ENCODE assay signal across 9 cellular contexts in the genomic region with DNA sequence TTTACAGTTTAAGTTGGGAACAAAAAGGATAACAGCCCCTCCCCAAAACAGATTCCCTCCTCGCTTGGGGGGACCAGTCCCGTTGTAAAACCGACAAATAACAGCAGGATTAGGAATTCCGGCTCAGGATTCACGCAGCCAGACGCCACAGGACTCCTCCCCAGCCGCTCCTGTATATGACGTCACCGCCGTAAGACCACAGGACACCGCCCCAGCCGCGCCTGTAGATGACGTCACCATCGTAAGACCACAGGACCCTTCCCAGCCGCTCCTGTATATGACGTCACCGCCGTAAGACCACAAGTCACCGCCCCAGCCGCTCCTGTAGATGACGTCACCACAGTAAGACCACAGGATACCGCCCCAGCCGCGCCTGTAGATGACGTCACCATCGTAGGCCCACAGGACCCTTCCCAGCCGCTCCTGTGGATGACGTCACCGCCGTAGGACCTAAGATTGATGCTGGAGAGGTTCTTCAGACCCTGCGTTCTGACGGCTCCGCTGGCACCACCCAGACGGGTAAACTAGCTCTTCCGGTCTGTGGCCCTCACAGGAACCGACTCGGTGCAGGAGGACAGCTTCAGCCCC. TPM values are rescaled to one million over a fixed set of nuclear protein-coding genes. Genes with fewer than 3 reads are reported as not detected.
DNase-seq lines count a peak whose midpoint lies in the region; ATAC-seq and TF ChIP-seq lines count a peak whose summit lies in the region.
"Had no signal": no experiment of that assay in that cellular context is flagged by ENCODE, and none has a peak within 500 bp of the region (broad histone marks: within the 10 kb centered on the region; RNA-seq: fewer than 3 reads in every experiment).

No MANE protein-coding gene starts in this region.

- H3K4me1 ChIP-seq in BLaER1 treated with 17β-estradiol and CSF1 and Interleukin-3, amounts not matched to agents 10 nM and 100 nM, result peaks cover 34 to 99% (median 93%) of the 10 kb centered on the region in 10 experiments
- H3K4me1 ChIP-seq in colonic mucosa, result no peaks in the 10 kb centered on the region
- H3K4me1 ChIP-seq in lung (ENCODE audit: control insufficient read depth in 2 of 2, insufficient read depth in 2 of 2, low read length in 2 of 2), result peaks cover 0 to under 1% of the 10 kb centered on the region in 2 donors
- H3K4me1 ChIP-seq: parathyroid adenoma had no signal

- H3K9me3 ChIP-seq in BLaER1 treated with 17β-estradiol and CSF1 and Interleukin-3, amounts not matched to agents 10 nM and 100 nM (replicated peaks in 1 of 11), result no peaks in the 10 kb centered on the region
- H3K9me3 ChIP-seq in colonic mucosa, result no peaks in the 10 kb centered on the region
- H3K9me3 ChIP-seq in lung (ENCODE audit: control insufficient read depth in 2 of 2, insufficient read depth in 1 of 2, low read length in 1 of 2), result no peaks in the 10 kb centered on the region

- intact Hi-C loops in colonic mucosa (cut with DNase I), result no loop called here

- H3K9ac ChIP-seq in BLaER1 treated with 17β-estradiol and CSF1 and Interleukin-3, amounts not matched to agents 10 nM and 100 nM, result peak overlapping the region; percentile 75 to 86 (median 83)
- H3K9ac ChIP-seq in colonic mucosa (ENCODE audit: low read depth in 2 of 2, low read length in 2 of 2), result peak overlapping the region; percentile 14 to 78
- H3K9ac ChIP-seq: parathyroid adenoma had no signal

- peaks cover 0 to 18% (median 0%) of the 10 kb centered on the region in 11 experiments; a peak in 5 of 22 replicates for H3K27me3 ChIP-seq in BLaER1 treated with 17β-estradiol and CSF1 and Interleukin-3, amounts not matched to agents 10 nM and 100 nM
- H3K27me3 ChIP-seq in colonic mucosa, result no peaks in the 10 kb centered on the region
- no peaks in the 10 kb centered on the region for H3K27me3 ChIP-seq in lung (ENCODE audit: control insufficient read depth, insufficient read depth)

- H3K4me2 ChIP-seq in BLaER1 treated with 17β-estradiol and CSF1 and Interleukin-3, amounts not matched to agents 10 nM and 100 nM, result peak overlapping the region; percentile 83 to 99 (median 91)

- ATAC-seq in lung (ENCODE audit: insufficient read depth, low FRiP score) (no peak), HG02642 (IDR thresholded peaks at IDR 0.05; ENCODE audit: poor library complexity, unreplicated experiment) (no peak)

- peak overlapping the region; percentile 41 to 67 (median 57) for H3K4me3 ChIP-seq in BLaER1 treated with 17β-estradiol and CSF1 and Interleukin-3, amounts not matched to agents 10 nM and 100 nM
- H3K4me3 ChIP-seq in colonic mucosa, result peak overlapping the region; percentile 15
- no peak overlapping the region for H3K4me3 ChIP-seq in lung

- peaks cover 0 to 11% (median 0%) of the 10 kb centered on the region in 11 experiments; a peak in 3 of 22 replicates for H3K36me3 ChIP-seq in BLaER1 treated with 17β-estradiol and CSF1 and Interleukin-3, amounts not matched to agents 10 nM and 100 nM
- H3K36me3 ChIP-seq in colonic mucosa, result no peaks in the 10 kb centered on the region
- H3K36me3 ChIP-seq in lung (ENCODE audit: control insufficient read depth in 2 of 2, insufficient read depth in 2 of 2, low read length in 2 of 2), result no peaks in the 10 kb centered on the region

- WGBS in lung, 2 donors, result 42 to 53% methylated on average over 38 of the region's 38 CpGs

- TF ChIP-seq CTCF in colonic mucosa (IDR thresholded peaks at IDR 0.05) (no peak), lung (IDR thresholded peaks at IDR 0.05; ENCODE audit: control extremely low read depth, extremely low read depth) (no peak)

- H4K20me1 ChIP-seq in BLaER1 treated with 17β-estradiol and CSF1 and Interleukin-3, amounts not matched to agents 10 nM and 100 nM, result peaks cover 0 to 2% (median 0%) of the 10 kb centered on the region in 11 experiments; a peak in 1 of 22 replicates

- DNase-seq in NCI-H1105 (lab: John Stamatoyannopoulos, UW) (peak; percentile 93), T1000 (lab: John Stamatoyannopoulos, UW) (peak; percentile 75), colonic mucosa (no peak), lung (ENCODE audit: low spot score) (peak; percentile 47), hypothalamus (lab: John Stamatoyannopoulos, UW) (no peak)
- peak; percentile 43 for DNase-seq in stimulated activated CD8-positive, alpha-beta memory T cell treated with anti-CD3 and anti-CD28 coated beads, Interleukin-4, amount 100 ng/mL, for 24 hours (ENCODE audit: low read depth)

- H3K27ac ChIP-seq in BLaER1 treated with 17β-estradiol and CSF1 and Interleukin-3, amounts not matched to agents 10 nM and 100 nM, result peak overlapping the region; percentile 85 to 91 (median 88)
- H3K27ac ChIP-seq in colonic mucosa (peak overlapping the region; percentile 22), lung (ENCODE audit: low read depth in 1 of 2, low read length in 1 of 2) (peak overlapping the region in 1 of 2 donors; percentile 50)
- H3K27ac ChIP-seq: parathyroid adenoma had no signal

RNA-seq across cellular contexts. Expression of gene FBRSL1, which starts 44.0 kb away (rescaled TPM):
- total RNA-seq in colonic mucosa (100 to 1,000 TPM in 1 of 2 donors, 10 to 100 TPM in 1; 51.9 to 101 TPM), lung (10 to 100 TPM; 10.6 to 56.9 TPM)
- polyA plus RNA-seq in lung, result 10 to 100 TPM; 21.0 to 23.5 TPM

Comparison
In these comparisons a context has a peak if more than half of its experiments do, and no peak if none do; other contexts are left out.
1. DNase-seq: peak in NCI-H1105 (single experiment), T1000 (single experiment), lung (single experiment) and stimulated activated CD8-positive, alpha-beta memory T cell treated with anti-CD3 and anti-CD28 coated beads, Interleukin-4, amount 100 ng/mL, for 24 hours (single experiment); none in colonic mucosa (single experiment) and hypothalamus (0 of 51).